In genomic region chr1:119862276-119862675, GRCh38 we compare ENCODE assay signal across 1 cellular context.
TF ChIP-seq lines count a peak whose summit lies in the region.

No MANE protein-coding gene starts in this region.

TF ChIP-seq in IMR-90, 13 proteins besides CTCF, POLR2A, EP300 and RAD21 (continued from another document):
- TF ChIP-seq RCOR1 (IDR thresholded peaks at IDR 0.05; ENCODE audit: insufficient replicate concordance, low read length) (no peak), ELK1 (IDR thresholded peaks at IDR 0.05; ENCODE audit: borderline replicate concordance, low read depth, low read length) (no peak), FOS (IDR thresholded peaks at IDR 0.05; ENCODE audit: low read depth, low read length) (no peak), BHLHE40 (IDR thresholded peaks at IDR 0.05; ENCODE audit: low read depth, low read length) (no peak), SMC3 (IDR thresholded peaks at IDR 0.05; ENCODE audit: low read depth, low read length) (no peak), USF2 (IDR thresholded peaks at IDR 0.05; ENCODE audit: low read depth, low read length) (no peak), CEBPB (IDR thresholded peaks at IDR 0.05; ENCODE audit: low read depth, low read length) (no peak), MXI1 (IDR thresholded peaks at IDR 0.05; ENCODE audit: borderline replicate concordance, low read depth, low read length) (no peak), MAZ (IDR thresholded peaks at IDR 0.05; ENCODE audit: borderline replicate concordance, low read depth, low read length) (no peak)
